ENCODE assay signal across 8 cellular contexts in the genomic region with DNA sequence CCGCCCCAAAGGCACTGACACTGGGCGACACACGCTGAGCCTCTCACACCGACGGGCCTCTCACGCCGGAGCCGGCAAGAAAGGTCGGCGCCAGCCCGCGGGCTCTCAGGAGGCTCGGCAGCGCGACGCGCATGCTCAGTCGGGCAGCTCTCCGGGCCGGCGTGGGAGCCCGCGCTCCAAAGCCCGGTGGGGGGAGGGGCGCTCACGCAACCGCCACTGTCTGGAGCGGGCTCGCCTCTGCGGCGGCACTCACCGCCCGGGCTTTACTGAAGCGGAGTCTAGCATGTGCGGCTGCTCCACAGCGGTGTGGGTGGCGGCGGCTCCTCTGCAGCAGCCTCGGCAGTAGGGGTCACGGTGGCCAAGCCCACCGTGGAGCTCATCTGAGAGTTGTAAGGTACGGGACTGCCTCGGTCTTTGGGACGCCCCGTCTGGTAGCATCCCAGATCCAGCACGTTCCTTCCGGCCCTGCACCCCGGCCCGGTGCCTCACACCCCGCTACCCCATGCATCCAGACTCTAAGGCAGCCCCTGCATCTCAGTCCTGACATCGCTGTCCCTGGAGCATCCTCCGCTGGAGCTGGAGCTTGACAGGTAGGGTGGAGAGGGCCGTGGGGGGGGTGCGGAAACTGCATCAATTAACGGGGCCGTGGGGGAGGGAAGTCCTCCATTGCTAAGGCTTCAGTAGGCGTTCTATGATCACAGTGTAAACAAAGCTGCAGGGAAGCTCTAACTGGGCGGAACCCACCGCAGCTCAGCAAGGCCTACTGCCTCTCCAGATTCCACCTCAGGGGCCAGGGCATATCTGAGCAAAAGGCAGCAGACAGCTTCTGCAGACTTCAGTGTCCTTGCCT. TPM values are rescaled to one million over a fixed set of nuclear protein-coding genes. Genes with fewer than 3 reads are reported as not detected.
A peak's percentile ranks its signal among the peaks of the same experiment; 100 is the strongest.
DNase-seq lines count a peak whose midpoint lies in the region; ATAC-seq, FAIRE-seq and TF ChIP-seq lines count a peak whose summit lies in the region.
"Not testable (repeated sequence)": the region's sequence is repeated elsewhere in the genome, so short reads cannot be mapped to it uniquely, and the experiment has no call there.

No MANE protein-coding gene starts in this region.

- intact Hi-C loops in head of caudate nucleus (cut with DNase I); pancreas (cut with DNase I): not testable (repeated sequence)

- H3K4me1 ChIP-seq in HAP-1, pancreas: not testable (repeated sequence)

- not testable (repeated sequence) for H3K27me3 Mint-ChIP-seq in T-helper 1 cell treated with Interleukin-12 subunit alpha and Interleukin-12 subunit beta and Interleukin-4 antibody, amounts not matched to agents 30 μg/mL and 1 μg/mL, for 36 hours (ENCODE audit: low read depth)

- in situ Hi-C loops in HAP-1 (cut with MboI; ENCODE audit: low sequenced_read_pairs) = not testable (repeated sequence)

- H3K36me3 Mint-ChIP-seq in T-helper 1 cell treated with Interleukin-12 subunit alpha and Interleukin-12 subunit beta and Interleukin-4 antibody, amounts not matched to agents 30 μg/mL and 1 μg/mL, for 36 hours (ENCODE audit: low read depth) = not testable (repeated sequence)

- peak overlapping the region; percentile 70 for H3K27ac Mint-ChIP-seq in T-helper 1 cell treated with Interleukin-12 subunit alpha and Interleukin-12 subunit beta and Interleukin-4 antibody, amounts not matched to agents 30 μg/mL and 1 μg/mL, for 36 hours

- DNase-seq in EH (ENCODE audit: low read depth) (peak; percentile 46), HAP-1 (ENCODE audit: low spot score in 2 of 2) (peak in 1 of 2 experiments; percentile 75), MG63 (peak; percentile 35), head of caudate nucleus (peak in 40 of 42 donors; percentile 26 to 86 (median 70)), pancreas (peak; percentile 36 to 85 (median 59))
- peak; percentile 66 for DNase-seq in activated naive CD4-positive, alpha-beta T cell treated with anti-CD3 and anti-CD28 coated beads, Interleukin-2, amount 50 U/mL, for 16 hours
- DNase-seq in stimulated activated naive CD4-positive, alpha-beta T cell treated with Interleukin-2 at 50 U/mL for 16 hours (lab: John Stamatoyannopoulos, UW) = peak; percentile 42

- 3 to 5% methylated on average over 23 to 58 of the region's 59 CpGs for WGBS in pancreas, 2 donors

- not testable (repeated sequence) for H3K36me3 ChIP-seq in HAP-1 (replicated peaks); MG63; pancreas

- not testable (repeated sequence) for H3K27ac ChIP-seq in pancreas

- not testable (repeated sequence) for FAIRE-seq in pancreas (lab: Jason Lieb, UNC)

- peak overlapping the region; percentile 18; the same call in 1 of the 2 replicates for H3K4me3 ChIP-seq in HAP-1
- H3K4me3 ChIP-seq in MG63 = not testable (repeated sequence)
- H3K4me3 ChIP-seq in pancreas = peak overlapping the region in 2 of 4 donors; percentile 12 to 54

- not testable (repeated sequence) for H3K9me3 ChIP-seq in HAP-1, MG63, pancreas

- H3K4me3 Mint-ChIP-seq in T-helper 1 cell treated with Interleukin-12 subunit alpha and Interleukin-12 subunit beta and Interleukin-4 antibody, amounts not matched to agents 30 μg/mL and 1 μg/mL, for 36 hours = peak overlapping the region; percentile 80

- not testable (repeated sequence) for TF ChIP-seq CTCF in pancreas (IDR thresholded peaks at IDR 0.05)

- H3K9me3 Mint-ChIP-seq in T-helper 1 cell treated with Interleukin-12 subunit alpha and Interleukin-12 subunit beta and Interleukin-4 antibody, amounts not matched to agents 30 μg/mL and 1 μg/mL, for 36 hours = not testable (repeated sequence)

- not testable (repeated sequence) for H3K27me3 ChIP-seq in HAP-1 (ENCODE audit: low read depth); MG63; pancreas

- peak; percentile 90 to 98 (median 96) for ATAC-seq in pancreas

- H3K4me1 Mint-ChIP-seq in T-helper 1 cell treated with Interleukin-12 subunit alpha and Interleukin-12 subunit beta and Interleukin-4 antibody, amounts not matched to agents 30 μg/mL and 1 μg/mL, for 36 hours (ENCODE audit: low read depth) = peaks cover 28% of the 10 kb centered on the region

RNA-seq across cellular contexts. Expression of a gene that starts 18.4 kb away (rescaled TPM):
- total RNA-seq in MG63 (2014; rRNA removed; shearing (Covaris generic); ENCODE audit: low replicate concordance) = 2.0 and 13.5 TPM in 2 replicates
- 10 to 100 TPM; 10.3 to 16.2 (median 11.5) TPM for total RNA-seq in pancreas
- 10 to 100 TPM; 20.2 to 35.0 TPM for polyA plus RNA-seq in pancreas

RNA-seq across cellular contexts. Expression of a gene that starts 44.7 kb away (rescaled TPM):
- total RNA-seq in MG63 (2014; rRNA removed; shearing (Covaris generic); ENCODE audit: low replicate concordance) = not detected in 2 replicates
- total RNA-seq in pancreas = under 1 TPM; 0.31 to 1.00 (median 0.71) TPM
- 1 to 10 TPM; 2.7 to 4.0 TPM for polyA plus RNA-seq in pancreas

RNA-seq across cellular contexts. Expression of a gene that starts 53.5 kb away (rescaled TPM):
- 32.4 and 35.9 TPM in 2 replicates for total RNA-seq in MG63 (2014; rRNA removed; shearing (Covaris generic); ENCODE audit: low replicate concordance)
- total RNA-seq in pancreas = 10 to 100 TPM; 10.8 to 24.8 (median 12.7) TPM
- 10 to 100 TPM; 26.4 to 27.7 TPM for polyA plus RNA-seq in pancreas
